ENCODE assay signal across 17 cellular contexts in the genomic region with DNA sequence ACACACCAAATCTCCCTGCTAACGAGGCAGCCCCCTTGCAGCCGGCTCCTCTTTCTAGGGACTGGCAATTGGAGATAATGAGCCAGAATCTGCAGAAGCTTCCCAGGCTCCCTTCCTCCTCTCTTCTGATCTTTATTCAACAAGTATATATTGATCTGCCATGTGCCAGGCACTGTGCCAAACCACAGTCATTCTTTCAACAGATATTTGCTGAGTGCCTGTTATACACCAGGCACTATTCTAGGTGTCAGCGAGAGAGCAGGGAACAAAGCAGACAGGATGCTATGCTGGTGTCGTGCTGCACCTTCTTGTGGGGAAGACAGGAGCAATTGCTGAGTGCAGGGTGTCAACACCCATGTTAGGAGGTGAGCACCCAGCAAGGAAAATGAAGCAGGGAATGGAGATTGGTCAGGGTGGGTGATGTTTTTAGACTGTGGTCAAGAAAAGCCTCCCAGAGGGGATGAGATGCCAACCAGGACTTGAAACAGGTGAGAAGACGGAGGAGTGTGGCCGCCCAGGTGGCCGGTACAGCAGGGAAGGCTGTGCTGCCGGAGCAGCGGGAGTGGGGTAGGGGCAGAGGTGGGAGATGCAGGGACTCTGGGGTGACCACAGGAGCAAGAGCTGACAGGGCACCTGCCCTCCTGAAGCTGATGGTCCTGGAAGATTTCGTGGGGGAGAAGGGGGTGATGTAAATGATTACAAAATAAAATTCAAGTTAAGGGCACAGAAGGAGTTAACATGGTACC.
A peak's percentile ranks its signal among the peaks of the same experiment; 100 is the strongest.
DNase-seq lines count a peak whose midpoint lies in the region.
"Had no signal": no experiment of that assay in that cellular context is flagged by ENCODE, and none has a peak within 500 bp of the region (broad histone marks: within the 10 kb centered on the region; RNA-seq: fewer than 3 reads in every experiment).

No MANE protein-coding gene starts in this region.

- no peaks in the 10 kb centered on the region for H3K4me1 Mint-ChIP-seq in activated T-cell treated with anti-CD3 and anti-CD28 coated beads, Interleukin-2, amount 50 U/mL, for 24 hours (ENCODE audit: low read depth)
- H3K4me1 Mint-ChIP-seq: activated naive CD8-positive, alpha-beta T cell treated with anti-CD3 and anti-CD28 coated beads, Interleukin-2, amount 10 ng/mL, durations not matched to agents 7 days and 5 days; immature natural killer cell had no signal

- DNase-seq in COLO668 (lab: John Stamatoyannopoulos, UW; ENCODE audit: unreplicated experiment) (peak; percentile 95), NCI-H1092 treated with DMSO at 0.1 percent for 48 hours (lab: John Stamatoyannopoulos, UW) (peak; percentile 84), NCI-H510A (lab: John Stamatoyannopoulos, UW) (peak; percentile 64), fibroblast of peridontal ligament (ENCODE audit: extremely low read depth) (peak; percentile 45), KG1 (lab: John Stamatoyannopoulos, UW) (no peak), SIG-M5 (lab: John Stamatoyannopoulos, UW) (no peak), NCI-H187 (lab: John Stamatoyannopoulos, UW) (no peak)
- DNase-seq in activated T-cell treated with anti-CD3 and anti-CD28 coated beads, Interleukin-2, amount 50 U/mL, for 24 hours: no peak
- DNase-seq: activated CD4-positive, alpha-beta T cell treated with anti-CD3 and anti-CD28 coated beads, Interleukin-2, amount 50 U/mL, for 1 hour; activated naive CD8-positive, alpha-beta T cell treated with anti-CD3 and anti-CD28 coated beads, Interleukin-2, amount 10 ng/mL, durations not matched to agents 7 days and 5 days; activated T-cell treated with anti-CD3 and anti-CD28 coated beads, Interleukin-2, amount 50 U/mL, for 48 hours; Caco-2; central memory CD4-positive, alpha-beta T cell; immature natural killer cell; mesenchymal stem cell; sigmoid colon; stimulated activated CD4-positive, alpha-beta T cell treated with anti-CD3 and anti-CD28 coated beads, Interleukin-4, amount 100 ng/mL, for 1 hour had no signal

- H3K9me3 Mint-ChIP-seq in activated T-cell treated with anti-CD3 and anti-CD28 coated beads, Interleukin-2, amount 50 U/mL, for 24 hours: no peaks in the 10 kb centered on the region
- H3K9me3 Mint-ChIP-seq: immature natural killer cell had no signal

- no peak overlapping the region for H3K4me3 Mint-ChIP-seq in activated T-cell treated with anti-CD3 and anti-CD28 coated beads, Interleukin-2, amount 50 U/mL, for 24 hours
- H3K4me3 Mint-ChIP-seq: activated naive CD8-positive, alpha-beta T cell treated with anti-CD3 and anti-CD28 coated beads, Interleukin-2, amount 10 ng/mL, durations not matched to agents 7 days and 5 days; immature natural killer cell had no signal

- no peaks in the 10 kb centered on the region for H3K27me3 Mint-ChIP-seq in activated T-cell treated with anti-CD3 and anti-CD28 coated beads, Interleukin-2, amount 50 U/mL, for 24 hours
- H3K27me3 Mint-ChIP-seq: activated naive CD8-positive, alpha-beta T cell treated with anti-CD3 and anti-CD28 coated beads, Interleukin-2, amount 10 ng/mL, durations not matched to agents 7 days and 5 days had no signal

- no peak overlapping the region for H3K27ac Mint-ChIP-seq in activated T-cell treated with anti-CD3 and anti-CD28 coated beads, Interleukin-2, amount 50 U/mL, for 24 hours
- H3K27ac Mint-ChIP-seq: activated naive CD8-positive, alpha-beta T cell treated with anti-CD3 and anti-CD28 coated beads, Interleukin-2, amount 10 ng/mL, durations not matched to agents 7 days and 5 days; immature natural killer cell had no signal

- H3K36me3 Mint-ChIP-seq in activated T-cell treated with anti-CD3 and anti-CD28 coated beads, Interleukin-2, amount 50 U/mL, for 24 hours (ENCODE audit: low read depth): no peaks in the 10 kb centered on the region
- H3K36me3 Mint-ChIP-seq: activated naive CD8-positive, alpha-beta T cell treated with anti-CD3 and anti-CD28 coated beads, Interleukin-2, amount 10 ng/mL, durations not matched to agents 7 days and 5 days; immature natural killer cell had no signal

Comparison
In these comparisons a context has a peak if more than half of its experiments do, and no peak if none do; other contexts are left out.
1. DNase-seq: peak in COLO668 (single experiment), NCI-H1092 treated with DMSO at 0.1 percent for 48 hours (single experiment), NCI-H510A (single experiment) and fibroblast of peridontal ligament (single experiment); none in KG1 (single experiment), activated T-cell treated with anti-CD3 and anti-CD28 coated beads, Interleukin-2, amount 50 U/mL, for 24 hours (single experiment), SIG-M5 (single experiment) and NCI-H187 (0 of 2).